In genomic region chr15:47184405-47185221, GRCh38 we compare ENCODE assay signal across 8 cellular contexts.
DNase-seq lines count a peak whose midpoint lies in the region; ATAC-seq, FAIRE-seq and TF ChIP-seq lines count a peak whose summit lies in the region.

No MANE protein-coding gene starts in this region.

- peak overlapping the region; percentile 64 to 89 (median 84) for H3K4me2 ChIP-seq in BLaER1 treated with 17β-estradiol and CSF1 and Interleukin-3, amounts not matched to agents 10 nM and 100 nM

- H3K27me3 Mint-ChIP-seq in activated naive CD8-positive, alpha-beta T cell treated with anti-CD3 and anti-CD28 coated beads, Interleukin-2, amount 50 U/mL, for 24 hours: peaks cover 41% of the 10 kb centered on the region

- H3K9me3 ChIP-seq in BLaER1 treated with 17β-estradiol and CSF1 and Interleukin-3, amounts not matched to agents 10 nM and 100 nM (replicated peaks in 1 of 11): peaks cover 0 to 17% (median 12%) of the 10 kb centered on the region in 11 experiments; a peak in 12 of 22 replicates
- no peaks in the 10 kb centered on the region for H3K9me3 ChIP-seq in spleen

- TF ChIP-seq CTCF in spleen (IDR thresholded peaks at IDR 0.05 in 8 of 11, conservative IDR thresholded peaks at IDR 0.05 in 3 of 11): no peak

- peak overlapping the region in 8 of 11 experiments; percentile 16 to 52 (median 26); a peak in 7 of 22 replicates for H3K9ac ChIP-seq in BLaER1 treated with 17β-estradiol and CSF1 and Interleukin-3, amounts not matched to agents 10 nM and 100 nM

- H3K4me3 ChIP-seq in BLaER1 treated with 17β-estradiol and CSF1 and Interleukin-3, amounts not matched to agents 10 nM and 100 nM: peak overlapping the region; percentile 45 to 67 (median 58)
- H3K4me3 ChIP-seq in spleen: peak overlapping the region; percentile 16 to 64 (median 38)

- peak overlapping the region; percentile 30 for H3K4me3 Mint-ChIP-seq in activated naive CD8-positive, alpha-beta T cell treated with anti-CD3 and anti-CD28 coated beads, Interleukin-2, amount 50 U/mL, for 24 hours

- H4K20me1 ChIP-seq in BLaER1 treated with 17β-estradiol and CSF1 and Interleukin-3, amounts not matched to agents 10 nM and 100 nM: no peaks in the 10 kb centered on the region

- no peak overlapping the region for H3K27ac ChIP-seq in BLaER1 treated with 17β-estradiol and CSF1 and Interleukin-3, amounts not matched to agents 10 nM and 100 nM
- no peak overlapping the region for H3K27ac ChIP-seq in spleen

- no peak for ATAC-seq in activated naive CD8-positive, alpha-beta T cell treated with anti-CD3 and anti-CD28 coated beads, Interleukin-2, amount 50 U/mL, for 24 hours
- ATAC-seq in GM21360 (IDR thresholded peaks at IDR 0.05; ENCODE audit: unreplicated experiment): no peak

- DNase-seq in HTR-8/SVneo (ENCODE audit: insufficient read length, low spot score): peak; percentile 14
- DNase-seq in activated naive CD8-positive, alpha-beta T cell treated with anti-CD3 and anti-CD28 coated beads, Interleukin-2, amount 50 U/mL, for 24 hours: no peak
- peak; percentile 25 for DNase-seq in iPS-NIHi7 (ENCODE audit: extremely low spot score)
- peak; percentile 63 for DNase-seq in spleen
- DNase-seq in SHP77 (lab: John Stamatoyannopoulos, UW): no peak
- DNase-seq in activated CD8-positive, alpha-beta memory T cell treated with anti-CD3 and anti-CD28 coated beads for 24 hours: no peak

- no peaks in the 10 kb centered on the region for H3K36me3 Mint-ChIP-seq in activated naive CD8-positive, alpha-beta T cell treated with anti-CD3 and anti-CD28 coated beads, Interleukin-2, amount 50 U/mL, for 24 hours (ENCODE audit: low read depth)

- intact Hi-C loops in spleen (cut with DNase I; ENCODE audit: low total_unique reads): no loop called here

- no peaks in the 10 kb centered on the region for H3K4me1 ChIP-seq in BLaER1 treated with 17β-estradiol and CSF1 and Interleukin-3, amounts not matched to agents 10 nM and 100 nM
- H3K4me1 ChIP-seq in spleen: peaks cover 10 to 20% (median 15%) of the 10 kb centered on the region in 6 donors

- H3K36me3 ChIP-seq in BLaER1 treated with 17β-estradiol and CSF1 and Interleukin-3, amounts not matched to agents 10 nM and 100 nM: no peaks in the 10 kb centered on the region
- no peaks in the 10 kb centered on the region for H3K36me3 ChIP-seq in spleen

- WGBS in spleen, 5 donors: 2 to 14% (median 3%) methylated on average over 67 to 72 of the region's 72 CpGs

- no peak for TF ChIP-seq POLR2A in spleen (IDR thresholded peaks at IDR 0.05)

- FAIRE-seq in HTR-8/SVneo (lab: Jason Lieb, UNC): no peak

- H3K27me3 ChIP-seq in BLaER1 treated with 17β-estradiol and CSF1 and Interleukin-3, amounts not matched to agents 10 nM and 100 nM: peaks cover 21 to 28% (median 24%) of the 10 kb centered on the region in 11 experiments
- peaks cover 0 to 59% (median 31%) of the 10 kb centered on the region in 7 donors for H3K27me3 ChIP-seq in spleen (replicated peaks in 1 of 7)

- H3K9me3 Mint-ChIP-seq in activated naive CD8-positive, alpha-beta T cell treated with anti-CD3 and anti-CD28 coated beads, Interleukin-2, amount 50 U/mL, for 24 hours: no peaks in the 10 kb centered on the region

- peaks cover 7% of the 10 kb centered on the region for H3K4me1 Mint-ChIP-seq in activated naive CD8-positive, alpha-beta T cell treated with anti-CD3 and anti-CD28 coated beads, Interleukin-2, amount 50 U/mL, for 24 hours

- H3K27ac Mint-ChIP-seq in activated naive CD8-positive, alpha-beta T cell treated with anti-CD3 and anti-CD28 coated beads, Interleukin-2, amount 50 U/mL, for 24 hours: no peak overlapping the region

Comparison
In these comparisons a context has a peak if more than half of its experiments do, and no peak if none do; other contexts are left out.
1. DNase-seq: peak in HTR-8/SVneo (single experiment), iPS-NIHi7 (single experiment) and spleen (single experiment); none in activated naive CD8-positive, alpha-beta T cell treated with anti-CD3 and anti-CD28 coated beads, Interleukin-2, amount 50 U/mL, for 24 hours (single experiment), SHP77 (0 of 2) and activated CD8-positive, alpha-beta memory T cell treated with anti-CD3 and anti-CD28 coated beads for 24 hours (single experiment).